ENCODE assay signal across 9 cellular contexts in genomic region chr19:5827342-5827890, GRCh38. TPM values are rescaled to one million over a fixed set of nuclear protein-coding genes. Genes with fewer than 3 reads are reported as not detected.
DNase-seq lines count a peak whose midpoint lies in the region; ATAC-seq and TF ChIP-seq lines count a peak whose summit lies in the region.
"Had no signal": no experiment of that assay in that cellular context is flagged by ENCODE, and none has a peak within 500 bp of the region (broad histone marks: within the 10 kb centered on the region; RNA-seq: fewer than 3 reads in every experiment).

No MANE protein-coding gene starts in this region.

- POLR2A ChIA-PET in CD4-positive, alpha-beta memory T cell (lab: Charles Lee; ENCODE audit: partially characterized antibody), result interaction anchor here (0.9 to 3.2 kb wide), 13 partner anchors 19 to 205 kb away, joined by 3 to 54 read pairs (median 7); partner anchors contain the start of genes CATSPERD, DUS3L, LONP1 and NDUFA11

- no peak for ATAC-seq in HG02610 (IDR thresholded peaks at IDR 0.05; ENCODE audit: unreplicated experiment)
- ATAC-seq in GM21723 (IDR thresholded peaks at IDR 0.05; ENCODE audit: unreplicated experiment), result no peak
- no peak for ATAC-seq in GM21360 (IDR thresholded peaks at IDR 0.05; ENCODE audit: unreplicated experiment)

- peak overlapping the region; percentile 48 for H2BK5ac ChIP-seq in neuronal stem cell (ENCODE audit: low read length)

- H4K8ac ChIP-seq in neuronal stem cell (ENCODE audit: low read depth, low read length), result no peak overlapping the region

- H3K4me3 Mint-ChIP-seq in CD4-positive, alpha-beta memory T cell, result peak overlapping the region; percentile 60 to 91 (median 84)

- H3K23ac ChIP-seq in neuronal stem cell (ENCODE audit: low read depth, low read length, poor library complexity), result peak overlapping the region; percentile 100

- no peak for DNase-seq in CD4-positive, alpha-beta memory T cell
- DNase-seq in NT2/D1 (ENCODE audit: low read depth, low spot score), result no peak
- no peak for DNase-seq in epithelial cell of esophagus (ENCODE audit: low read depth)
- no peak for DNase-seq in neuronal stem cell (ENCODE audit: low spot score)
- no peak for DNase-seq in activated CD4-positive, alpha-beta T cell treated with anti-CD3 and anti-CD28 coated beads for 48 hours

- CTCF ChIA-PET in CD4-positive, alpha-beta memory T cell (lab: Charles Lee; ENCODE audit: partially characterized antibody), result interaction anchor here (0.9 to 2.9 kb wide), 5 partner anchors 21 to 141 kb away, joined by 3 to 22 read pairs (median 5); partner anchors contain the start of genes CATSPERD, LONP1, NDUFA11 and NRTN

- H3K18ac ChIP-seq in neuronal stem cell (ENCODE audit: low read length), result peak overlapping the region; percentile 95

- no peaks in the 10 kb centered on the region for H3K27me3 ChIP-seq in CD4-positive, alpha-beta memory T cell (ENCODE audit: insufficient read depth, low read length)
- no peaks in the 10 kb centered on the region for H3K27me3 ChIP-seq in NT2/D1 (ENCODE audit: insufficient read depth, insufficient read length)
- H3K27me3 ChIP-seq in neuronal stem cell (ENCODE audit: control insufficient read depth in 3 of 3, insufficient read depth in 3 of 3, low read depth in 1 of 3, low read length in 3 of 3), result peaks cover 0 to 5% (median 0%) of the 10 kb centered on the region in 3 experiments

- H3K36me3 ChIP-seq in CD4-positive, alpha-beta memory T cell (ENCODE audit: insufficient read depth, low read length), result no peaks in the 10 kb centered on the region
- H3K36me3 ChIP-seq in NT2/D1 (ENCODE audit: insufficient read depth, insufficient read length, low read length) (no peaks in the 10 kb centered on the region), neuronal stem cell (replicated peaks in 1 of 2; ENCODE audit: control insufficient read depth in 2 of 2, insufficient read depth in 2 of 2, low read length in 2 of 2) (no peaks in the 10 kb centered on the region)

- no peak for TF ChIP-seq CTCF in epithelial cell of esophagus (IDR thresholded peaks at IDR 0.05; ENCODE audit: insufficient read depth, low read depth, low read length, missing control alignments)

- H3K4me3 ChIP-seq in CD4-positive, alpha-beta memory T cell (ENCODE audit: low read length in 2 of 2), result peak overlapping the region in 1 of 2 donors; percentile 68
- peak overlapping the region; percentile 97 for H3K4me3 ChIP-seq in NT2/D1 (ENCODE audit: insufficient read length, low read depth)
- peak overlapping the region; percentile 40 for H3K4me3 ChIP-seq in epithelial cell of esophagus (ENCODE audit: low read length)
- H3K4me3 ChIP-seq in neuronal stem cell (ENCODE audit: low read length in 2 of 2), result peak overlapping the region; percentile 52 to 94

- peaks cover 0 to 3% of the 10 kb centered on the region in 2 donors for H3K27me3 Mint-ChIP-seq in CD4-positive, alpha-beta memory T cell

- H3K9ac ChIP-seq in NT2/D1 (ENCODE audit: insufficient read length, low read depth), result peak overlapping the region; percentile 72
- peak overlapping the region; percentile 93 for H3K9ac ChIP-seq in neuronal stem cell (ENCODE audit: low read depth, low read length, poor library complexity)

- peaks cover 0 to 3% of the 10 kb centered on the region in 2 donors for H3K36me3 Mint-ChIP-seq in CD4-positive, alpha-beta memory T cell

- H3K27ac ChIP-seq in CD4-positive, alpha-beta memory T cell (ENCODE audit: low read depth, low read length), result peak overlapping the region; percentile 49
- H3K27ac ChIP-seq in neuronal stem cell (replicated peaks; ENCODE audit: low read length), result peak overlapping the region; percentile 96

- peaks cover 3% of the 10 kb centered on the region for H3K79me1 ChIP-seq in neuronal stem cell (ENCODE audit: low read depth, low read length)

- H3K9me3 ChIP-seq in CD4-positive, alpha-beta memory T cell (ENCODE audit: control insufficient read depth in 1 of 2, low read length in 2 of 2), result no peaks in the 10 kb centered on the region
- H3K9me3 ChIP-seq in NT2/D1 (ENCODE audit: insufficient read depth, low read length) (no peaks in the 10 kb centered on the region), neuronal stem cell (replicated peaks in 1 of 2; ENCODE audit: control insufficient read depth in 2 of 2, insufficient read depth in 1 of 2, low read depth in 1 of 2, low read length in 2 of 2) (peaks cover 0 to 3% of the 10 kb centered on the region in 2 donors)

- H3K4me1 ChIP-seq in CD4-positive, alpha-beta memory T cell (ENCODE audit: insufficient read depth, low read length), result peaks cover 22% of the 10 kb centered on the region
- peaks cover 22% of the 10 kb centered on the region for H3K4me1 ChIP-seq in NT2/D1 (ENCODE audit: insufficient read depth, insufficient read length)
- H3K4me1 ChIP-seq in neuronal stem cell (ENCODE audit: control insufficient read depth in 2 of 2, insufficient read depth in 1 of 2, low read depth in 1 of 2, low read length in 2 of 2), result peaks cover 0 to 24% of the 10 kb centered on the region in 2 donors

- H3K9me3 Mint-ChIP-seq in CD4-positive, alpha-beta memory T cell, result peaks cover 0 to 2% (median 0%) of the 10 kb centered on the region in 8 donors

- H3K4me1 Mint-ChIP-seq in CD4-positive, alpha-beta memory T cell, result peaks cover 3 to 17% (median 10%) of the 10 kb centered on the region in 4 donors

- peak overlapping the region; percentile 68 for H2AK5ac ChIP-seq in neuronal stem cell (ENCODE audit: low read depth, low read length)

- H3K4me2 ChIP-seq in neuronal stem cell (ENCODE audit: insufficient read depth, low read length, poor library complexity, severe bottlenecking), result peak overlapping the region; percentile 96

- WGBS in neuronal stem cell (ENCODE audit: extremely low coverage in 2 of 2, insufficient read length in 2 of 2, insufficient replicate concordance in 1 of 2), 2 donors, result no CpG with 5 or more reads among the region's 37 CpGs

- peak overlapping the region; percentile 72 for H2BK120ac ChIP-seq in neuronal stem cell (ENCODE audit: low read depth, low read length)

- no peak overlapping the region for H2BK12ac ChIP-seq in neuronal stem cell (ENCODE audit: low read length)

- intact Hi-C loops in CD4-positive, alpha-beta memory T cell (cut with micrococcal nuclease), result no loop called here

- H3K14ac ChIP-seq in neuronal stem cell (ENCODE audit: low read length), result no peak overlapping the region

- H2BK15ac ChIP-seq in neuronal stem cell (ENCODE audit: low read length), result peak overlapping the region; percentile 67

- H4K91ac ChIP-seq in neuronal stem cell (ENCODE audit: low read depth, low read length, poor library complexity), result no peak overlapping the region

- no peak overlapping the region for H3K4ac ChIP-seq in neuronal stem cell (ENCODE audit: low read length)

- peak overlapping the region; percentile 84 to 96 (median 89) for H3K27ac Mint-ChIP-seq in CD4-positive, alpha-beta memory T cell

- peak overlapping the region; percentile 80 for H2AFZ ChIP-seq in neuronal stem cell (ENCODE audit: low read length)

RNA-seq across cellular contexts. Expression of gene FUT6, which starts 12.1 kb away (rescaled TPM):
- total RNA-seq in CD4-positive, alpha-beta memory T cell, result not detected
- polyA plus RNA-seq in CD4-positive, alpha-beta memory T cell, result not detected
- polyA plus RNA-seq in neuronal stem cell (2013, experiment 1 of 2), result 0.11 TPM
- 0.06 TPM for polyA plus RNA-seq in neuronal stem cell (2013, experiment 2 of 2)
- total RNA-seq: LHCN-M2 had no signal

RNA-seq across cellular contexts. Expression of gene NRTN, which starts 22.5 kb away (rescaled TPM):
- under 1 TPM; 0.61 to 0.91 TPM for total RNA-seq in CD4-positive, alpha-beta memory T cell
- polyA plus RNA-seq in CD4-positive, alpha-beta memory T cell, result under 1 TPM; 0.34 to 0.42 TPM
- 8.2 TPM for polyA plus RNA-seq in neuronal stem cell (2013, experiment 1 of 2)
- 7.9 TPM for polyA plus RNA-seq in neuronal stem cell (2013, experiment 2 of 2)
- total RNA-seq: LHCN-M2 had no signal

RNA-seq across cellular contexts. Expression of gene FUT3, which starts 23.8 kb away (rescaled TPM):
- under 1 TPM in 1 of 2 experiments, not detected in 1; 0.15 TPM for total RNA-seq in CD4-positive, alpha-beta memory T cell
- not detected for polyA plus RNA-seq in CD4-positive, alpha-beta memory T cell
- polyA plus RNA-seq in neuronal stem cell (2013, experiment 1 of 2), result 1.4 TPM
- polyA plus RNA-seq in neuronal stem cell (2013, experiment 2 of 2), result 1.3 TPM
- total RNA-seq: LHCN-M2 had no signal

RNA-seq across cellular contexts. Expression of gene DUS3L, which starts 36.5 kb away (rescaled TPM):
- 10 to 100 TPM; 58.7 to 72.9 TPM for total RNA-seq in CD4-positive, alpha-beta memory T cell
- 10 to 100 TPM; 34.2 to 36.7 TPM for polyA plus RNA-seq in CD4-positive, alpha-beta memory T cell
- polyA plus RNA-seq in neuronal stem cell (2013, experiment 1 of 2), result 11.6 TPM
- 10.8 TPM for polyA plus RNA-seq in neuronal stem cell (2013, experiment 2 of 2)

RNA-seq across cellular contexts. Expression of gene PRR22, which starts 42.9 kb away (rescaled TPM):
- 1 to 10 TPM; 5.9 to 6.6 TPM for total RNA-seq in CD4-positive, alpha-beta memory T cell
- polyA plus RNA-seq in CD4-positive, alpha-beta memory T cell, result not detected
- polyA plus RNA-seq in neuronal stem cell (2013, experiment 1 of 2), result 0.68 TPM
- 0.62 TPM for polyA plus RNA-seq in neuronal stem cell (2013, experiment 2 of 2)
